Comparison of ENCODE assay signal across 8 cellular contexts in genomic region chr22:45284705-45285305, GRCh38. TPM values are rescaled to one million over a fixed set of nuclear protein-coding genes. Genes with fewer than 3 reads are reported as not detected.
A peak's percentile ranks its signal among the peaks of the same experiment; 100 is the strongest.
DNase-seq lines count a peak whose midpoint lies in the region; ATAC-seq and FAIRE-seq lines count a peak whose summit lies in the region.

UPK3A (plus strand) TSS chr22:45284949; CDS start chr22:45285014, 65 bp downstream.

- ATAC-seq in left ventricle myocardium superior (peak; percentile 96), sciatic nerve (peak; percentile 52), HG02763 (IDR thresholded peaks at IDR 0.05; ENCODE audit: unreplicated experiment) (no peak)

- DNase-seq in ELF-1 (ENCODE audit: low read depth, low spot score) (peak; percentile 67), NOMO-1 treated with DMSO at 0.1 percent for 48 hours (lab: John Stamatoyannopoulos, UW; ENCODE audit: unreplicated experiment) (peak; percentile 58), left ventricle myocardium superior (peak; percentile 89), sciatic nerve (ENCODE audit: low spot score) (peak; percentile 74), NCI-H446 (lab: John Stamatoyannopoulos, UW) (no peak), HTR-8/SVneo (ENCODE audit: insufficient read length, low spot score) (no peak)
- DNase-seq in activated naive CD4-positive, alpha-beta T cell (lab: John Stamatoyannopoulos, UW): peak in 3 of 4 experiments; percentile 11 to 64 (median 25)

- intact Hi-C loops in left ventricle myocardium superior (cut with micrococcal nuclease): no loop called here
- intact Hi-C loops in sciatic nerve (cut with DNase I): no loop called here

- FAIRE-seq in HTR-8/SVneo (lab: Jason Lieb, UNC): no peak

RNA-seq across cellular contexts. Expression of gene UPK3A, which starts in this region (rescaled TPM):
- total RNA-seq in left ventricle myocardium superior: 0.25 TPM
- not detected for total RNA-seq in sciatic nerve

Comparison
In these comparisons a context has a peak if more than half of its experiments do, and no peak if none do; other contexts are left out.
1. Peak in DNase-seq and ATAC-seq in left ventricle myocardium superior; RNA of the gene not detected or under 1 TPM.
2. Peak in DNase-seq and ATAC-seq in sciatic nerve; RNA of the gene not detected or under 1 TPM.
3. DNase-seq: peak in ELF-1 (single experiment), NOMO-1 treated with DMSO at 0.1 percent for 48 hours (single experiment) and activated naive CD4-positive, alpha-beta T cell (3 of 4); none in NCI-H446 (0 of 2) and HTR-8/SVneo (single experiment).